ENCODE assay signal across 1 cellular context in the genomic region with DNA sequence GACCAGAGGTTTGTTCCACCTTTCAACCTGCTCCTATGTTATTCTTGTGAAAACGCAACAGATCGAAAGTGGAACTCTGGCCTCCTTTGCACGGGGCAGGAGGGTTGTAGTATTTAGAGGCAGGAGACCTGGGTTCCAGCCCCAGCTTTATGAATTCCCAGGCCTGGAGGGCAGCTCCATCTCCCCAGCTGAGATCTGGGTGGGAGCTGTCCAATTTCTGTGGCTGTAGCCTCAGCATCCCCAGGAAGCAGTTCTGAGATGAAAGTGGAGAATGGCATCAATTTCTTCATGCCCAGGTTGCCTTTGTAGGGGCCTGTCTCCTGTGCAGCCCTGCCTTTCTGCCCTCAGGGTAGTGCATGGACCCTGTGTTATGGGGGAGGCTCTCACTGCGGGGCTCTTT.
TF ChIP-seq lines count a peak whose summit lies in the region.

No MANE protein-coding gene starts in this region.

TF ChIP-seq in HEK293, 187 proteins besides CTCF, POLR2A, EP300 and RAD21 (continued from another document):
- TF ChIP-seq, protein P1, sequence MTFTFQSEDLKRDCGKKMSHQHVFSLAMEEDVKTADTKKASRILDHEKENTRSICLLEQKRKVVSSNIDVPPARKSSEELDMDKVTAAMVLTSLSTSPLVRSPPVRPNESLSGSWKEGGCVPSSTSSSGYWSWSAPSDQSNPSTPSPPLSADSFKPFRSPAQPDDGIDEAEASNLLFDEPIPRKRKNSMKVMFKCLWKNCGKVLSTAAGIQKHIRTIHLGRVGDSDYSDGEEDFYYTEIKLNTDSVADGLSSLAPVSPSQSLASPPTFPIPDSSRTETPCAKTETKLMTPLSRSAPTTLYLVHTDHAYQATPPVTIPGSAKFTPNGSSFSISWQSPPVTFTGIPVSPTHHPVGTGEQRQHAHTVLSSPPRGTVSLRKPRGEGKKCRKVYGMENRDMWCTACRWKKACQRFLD (tag by site-specific recombination; IDR thresholded peaks at IDR 0.05): no peak
TF ChIP-seq in HEK293: peak in this region for 1.
